8 cellular contexts compared by ENCODE assay signal in genomic region chr3:127831723-127832172, GRCh38. TPM values are rescaled to one million over a fixed set of nuclear protein-coding genes. Genes with fewer than 3 reads are reported as not detected.
DNase-seq lines count a peak whose midpoint lies in the region; ATAC-seq and TF ChIP-seq lines count a peak whose summit lies in the region.

No MANE protein-coding gene starts in this region.

- intact Hi-C loops in mammary epithelial cell (cut with micrococcal nuclease) (no loop called here), ascending aorta (cut with DNase I) (no loop called here)

- no peak overlapping the region for H2AFZ ChIP-seq in mammary epithelial cell (ENCODE audit: low read depth, low read length)

- H3K4me3 ChIP-seq in mammary epithelial cell (replicated peaks in 1 of 3; ENCODE audit: insufficient read depth in 1 of 3, low read depth in 2 of 3, low read length in 3 of 3) (no peak overlapping the region), ascending aorta (no peak overlapping the region)

- H3K4me2 ChIP-seq in mammary epithelial cell (ENCODE audit: insufficient read depth, low read depth, low read length): no peak overlapping the region

- H3K9ac ChIP-seq in mammary epithelial cell (ENCODE audit: insufficient read depth, low read length): no peak overlapping the region

- H3K9me3 ChIP-seq in mammary epithelial cell (replicated peaks; ENCODE audit: insufficient read depth, low read length) (peaks cover 16% of the 10 kb centered on the region), ascending aorta (peaks cover 0 to 21% of the 10 kb centered on the region in 2 donors)

- no peaks in the 10 kb centered on the region for H3K79me2 ChIP-seq in mammary epithelial cell (ENCODE audit: insufficient read depth, low read length)

- TF ChIP-seq CTCF in mammary epithelial cell (conservative IDR thresholded peaks at IDR 0.05 in 1 of 2, IDR thresholded peaks at IDR 0.05 in 1 of 2; ENCODE audit: extremely low read depth in 1 of 2, insufficient read depth in 1 of 2, low read depth in 1 of 2, low read length in 2 of 2): peak; percentile 31 to 45
- peak in 1 of 3 experiments; percentile 46 for TF ChIP-seq CTCF in ascending aorta (IDR thresholded peaks at IDR 0.05)

- H3K36me3 ChIP-seq in mammary epithelial cell (ENCODE audit: insufficient read depth, low read length): no peaks in the 10 kb centered on the region
- no peaks in the 10 kb centered on the region for H3K36me3 ChIP-seq in ascending aorta

- 61% methylated on average over 4 of the region's 4 CpGs for WGBS in mammary epithelial cell (ENCODE audit: low coverage, missing lambda C conversion rate)

- no peaks in the 10 kb centered on the region for H3K4me1 ChIP-seq in mammary epithelial cell (ENCODE audit: insufficient read depth, low read length)
- no peaks in the 10 kb centered on the region for H3K4me1 ChIP-seq in ascending aorta

- dilution Hi-C loops in mammary epithelial cell (cut with HindIII; ENCODE audit: low sequenced_read_pairs): no loop called here

- ATAC-seq in memory B cell (ENCODE audit: low read depth): peak; percentile 41
- ATAC-seq in GM18873 (IDR thresholded peaks at IDR 0.05; ENCODE audit: low FRiP score, unreplicated experiment): no peak

- in situ Hi-C loops in mammary epithelial cell (cut with MboI; ENCODE audit: low sequenced_read_pairs in 2 of 2): no loop called here

- H3K27me3 Mint-ChIP-seq in activated T-cell treated with anti-CD3 and anti-CD28 coated beads, Interleukin-2, amount 50 U/mL, for 24 hours: peaks cover 12% of the 10 kb centered on the region
- no peaks in the 10 kb centered on the region for H3K27me3 Mint-ChIP-seq in memory B cell

- H3K36me3 Mint-ChIP-seq in activated T-cell treated with anti-CD3 and anti-CD28 coated beads, Interleukin-2, amount 50 U/mL, for 24 hours (ENCODE audit: low read depth): no peaks in the 10 kb centered on the region
- no peaks in the 10 kb centered on the region for H3K36me3 Mint-ChIP-seq in memory B cell

- peaks cover 17% of the 10 kb centered on the region for H3K9me3 Mint-ChIP-seq in activated T-cell treated with anti-CD3 and anti-CD28 coated beads, Interleukin-2, amount 50 U/mL, for 24 hours
- H3K9me3 Mint-ChIP-seq in memory B cell: peaks cover 15% of the 10 kb centered on the region

- H3K27ac Mint-ChIP-seq in activated T-cell treated with anti-CD3 and anti-CD28 coated beads, Interleukin-2, amount 50 U/mL, for 24 hours: no peak overlapping the region
- H3K27ac Mint-ChIP-seq in memory B cell: no peak overlapping the region

- no peaks in the 10 kb centered on the region for H4K20me1 ChIP-seq in mammary epithelial cell (ENCODE audit: insufficient read depth, low read length)

- peaks cover 3% of the 10 kb centered on the region for H3K4me1 Mint-ChIP-seq in activated T-cell treated with anti-CD3 and anti-CD28 coated beads, Interleukin-2, amount 50 U/mL, for 24 hours (ENCODE audit: low read depth)
- peaks cover 10% of the 10 kb centered on the region for H3K4me1 Mint-ChIP-seq in memory B cell

- H3K27ac ChIP-seq in mammary epithelial cell (ENCODE audit: insufficient read depth, low read depth, low read length): no peak overlapping the region
- H3K27ac ChIP-seq in ascending aorta: no peak overlapping the region

- H3K27me3 ChIP-seq in mammary epithelial cell (ENCODE audit: insufficient read depth, low read length) (no peaks in the 10 kb centered on the region), ascending aorta (no peaks in the 10 kb centered on the region)

- CTCF ChIA-PET in mammary epithelial cell (lab: Charles Lee; ENCODE audit: low non-redundant PET): interaction anchor here (0.6 to 0.7 kb wide), 2 partner anchors 135 to 302 kb away, joined by 4 read pairs; no protein-coding TSS in a partner anchor

- BruUV-seq in mammary epithelial cell (replicated peaks; lab: Mats Ljungman, UMichigan): no TSS peak

- H3K4me3 Mint-ChIP-seq in activated T-cell treated with anti-CD3 and anti-CD28 coated beads, Interleukin-2, amount 50 U/mL, for 24 hours: no peak overlapping the region
- H3K4me3 Mint-ChIP-seq in memory B cell: no peak overlapping the region

- DNase-seq in activated T-cell treated with anti-CD3 and anti-CD28 coated beads, Interleukin-2, amount 50 U/mL, for 24 hours: peak; percentile 38
- DNase-seq in activated T-cell treated with anti-CD3 and anti-CD28 coated beads for 4 hours (no peak), NCI-H446 (lab: John Stamatoyannopoulos, UW) (peak; percentile 16 to 64), mammary epithelial cell (no peak), memory B cell (ENCODE audit: low spot score in 2 of 2) (peak in 1 of 2 donors; percentile 39), ascending aorta (ENCODE audit: low spot score in 2 of 2) (no peak), RKO (ENCODE audit: low spot score) (no peak)

RNA-seq across cellular contexts. Expression of gene MGLL, which starts 9.4 kb away (rescaled TPM):
- total RNA-seq in mammary epithelial cell (10 to 100 TPM in 1 of 2 donors, 1 to 10 TPM in 1; 7.8 to 46.3 TPM), ascending aorta (101 TPM)
- polyA plus RNA-seq in mammary epithelial cell: 16.9 TPM
- 27.4 TPM for polyA minus RNA-seq in mammary epithelial cell

Comparison
In these comparisons a context has a peak if more than half of its experiments do, and no peak if none do; other contexts are left out.
1. DNase-seq: peak in activated T-cell treated with anti-CD3 and anti-CD28 coated beads, Interleukin-2, amount 50 U/mL, for 24 hours (single experiment) and NCI-H446 (2 of 2); none in activated T-cell treated with anti-CD3 and anti-CD28 coated beads for 4 hours (single experiment), mammary epithelial cell (single experiment), ascending aorta (0 of 2) and RKO (single experiment).